ENCODE assay signal across 1 cellular context in genomic region chr17:42750730-42751356, GRCh38.
TF ChIP-seq lines count a peak whose summit lies in the region.

No MANE protein-coding gene starts in this region.

TF ChIP-seq in K562, 482 proteins besides CTCF, POLR2A, EP300 and RAD21 (continued from another document and continues in another):
- TF ChIP-seq PBX2 (CRISPR knock-in tag; IDR thresholded peaks at IDR 0.05; ENCODE audit: low read depth) (no peak), PBX2 (tag; conservative IDR thresholded peaks at IDR 0.05; ENCODE audit: low read depth) (no peak), CREB1 (IDR thresholded peaks at IDR 0.05) (no peak), CREB1 (CRISPR knock-in tag; IDR thresholded peaks at IDR 0.05) (no peak), ZBTB40 (IDR thresholded peaks at IDR 0.05) (peak; percentile 38), ZBTB40 (CRISPR knock-in tag; IDR thresholded peaks at IDR 0.05) (no peak), ZNF165 (CRISPR knock-in tag; IDR thresholded peaks at IDR 0.05; ENCODE audit: borderline replicate concordance) (no peak), RERE (CRISPR knock-in tag; IDR thresholded peaks at IDR 0.05; ENCODE audit: borderline replicate concordance) (no peak), GTF2A2 (tag; IDR thresholded peaks at IDR 0.05) (no peak), KDM1A (IDR thresholded peaks at IDR 0.05) (peak; percentile 100), TCF7 (IDR thresholded peaks at IDR 0.05; ENCODE audit: borderline replicate concordance) (no peak), NKRF (IDR thresholded peaks at IDR 0.05; ENCODE audit: borderline replicate concordance) (no peak), CEBPG (CRISPR knock-in tag; IDR thresholded peaks at IDR 0.05) (no peak), CEBPG (tag; conservative IDR thresholded peaks at IDR 0.05 in 1 of 2, IDR thresholded peaks at IDR 0.05 in 1 of 2) (no peak), TEAD4 (IDR thresholded peaks at IDR 0.05; ENCODE audit: low read length) (peak; percentile 95), TEAD4 (CRISPR knock-in tag; IDR thresholded peaks at IDR 0.05; ENCODE audit: borderline replicate concordance) (no peak), C11orf30 (IDR thresholded peaks at IDR 0.05; ENCODE audit: low read depth) (no peak), RREB1 (CRISPR knock-in tag; IDR thresholded peaks at IDR 0.05) (no peak), RNF2 (IDR thresholded peaks at IDR 0.05) (peak; percentile 73; the same call in 1 of the 2 replicates), PTTG1 (tag; IDR thresholded peaks at IDR 0.05; ENCODE audit: low read depth) (no peak), ZNF282 (CRISPR knock-in tag; IDR thresholded peaks at IDR 0.05) (no peak), NFE2 (IDR thresholded peaks at IDR 0.05; ENCODE audit: low read depth) (peak; percentile 12; the same call in 1 of the 2 replicates), GABPA (tag; conservative IDR thresholded peaks at IDR 0.05; ENCODE audit: low read depth) (0 out of 2 replicates have a peak, but pooled peaks have one; percentile 24), CEBPB (tag; IDR thresholded peaks at IDR 0.05) (no peak), ZNF217 (CRISPR knock-in tag; IDR thresholded peaks at IDR 0.05) (no peak), ZNF76 (CRISPR knock-in tag; IDR thresholded peaks at IDR 0.05; ENCODE audit: borderline replicate concordance) (no peak), KAT8 (IDR thresholded peaks at IDR 0.05; ENCODE audit: low read depth) (no peak), ATF7 (IDR thresholded peaks at IDR 0.05) (no peak; the same call in 1 of the 2 replicates), MYNN (IDR thresholded peaks at IDR 0.05) (peak; percentile 73), MYNN (CRISPR knock-in tag; IDR thresholded peaks at IDR 0.05) (no peak), ZNF644 (tag; IDR thresholded peaks at IDR 0.05; ENCODE audit: low read depth) (0 out of 2 replicates have a peak, but pooled peaks have one; percentile 51), KLF6 (CRISPR knock-in tag; IDR thresholded peaks at IDR 0.05; ENCODE audit: borderline replicate concordance) (no peak)
